ENCODE assay signal across 32 cellular contexts in genomic region chr12:79884401-79885006, GRCh38. TPM values are rescaled to one million over a fixed set of nuclear protein-coding genes. Genes with fewer than 3 reads are reported as not detected.
DNase-seq lines count a peak whose midpoint lies in the region; ATAC-seq, FAIRE-seq and TF ChIP-seq lines count a peak whose summit lies in the region.
"Had no signal": no experiment of that assay in that cellular context is flagged by ENCODE, and none has a peak within 500 bp of the region (broad histone marks: within the 10 kb centered on the region; RNA-seq: fewer than 3 reads in every experiment).

No MANE protein-coding gene starts in this region.

- intact Hi-C loops in ascending aorta (cut with DNase I) = loop anchor here (2.0 kb wide), 1 partner anchor 302 kb away; no protein-coding TSS in a partner anchor
- intact Hi-C loops in sigmoid colon (cut with DNase I) = loop anchor here (5.0 kb wide), 1 partner anchor 48 kb away; no protein-coding TSS in a partner anchor
- intact Hi-C loops in HepG2 (cut with micrococcal nuclease; ENCODE audit: unreplicated experiment) = loop anchor here (5.0 kb wide), 2 partner anchors 53 to 108 kb away; partner anchors contain the start of gene PPP1R12A

- H3K9me3 Mint-ChIP-seq in WTC11 = no peaks in the 10 kb centered on the region
- H3K9me3 Mint-ChIP-seq: CD4-positive, alpha-beta T cell; stimulated activated memory B cell treated with anti-CD40 and anti-IgM and Interleukin-4, amounts not matched to agents 10 μg/mL and 1 μg/mL and 100 μg/mL, for 72 hours had no signal

- POLR2A ChIA-PET in HepG2 (lab: Yijun Ruan, JAX) = no interaction called here
- POLR2A ChIA-PET in WTC11 (lab: Charles Lee) = no interaction called here

- H3K27me3 ChIP-seq in ascending aorta (no peaks in the 10 kb centered on the region), sigmoid colon (no peaks in the 10 kb centered on the region), HepG2 (ENCODE audit: control insufficient read depth in 1 of 2, insufficient read depth in 2 of 2, low read length in 2 of 2) (no peaks in the 10 kb centered on the region), MG63 (no peaks in the 10 kb centered on the region)
- H3K27me3 ChIP-seq: adrenal gland, upper lobe of right lung had no signal

- no peak for FAIRE-seq in HepG2 (lab: Jason Lieb, UNC)
- FAIRE-seq: A549, H1, keratinocyte, TTC549 had no signal

- H3K36me3 Mint-ChIP-seq in WTC11 = no peaks in the 10 kb centered on the region

- H3K79me2 ChIP-seq in HepG2 (ENCODE audit: insufficient read depth, low read length) = peaks cover 61% of the 10 kb centered on the region

- TF ChIP-seq CTCF in ascending aorta (IDR thresholded peaks at IDR 0.05) = no peak
- no peak for TF ChIP-seq CTCF in sigmoid colon (IDR thresholded peaks at IDR 0.05)
- TF ChIP-seq CTCF in HepG2 (CRISPR knock-in tag; IDR thresholded peaks at IDR 0.05) = no peak
- TF ChIP-seq CTCF in WTC11 (IDR thresholded peaks at IDR 0.05) = no peak

- H3K4me3 ChIP-seq in ascending aorta (peak overlapping the region in 1 of 2 donors; percentile 36), sigmoid colon (no peak overlapping the region), HepG2 (replicated peaks in 1 of 3; ENCODE audit: insufficient read depth in 1 of 3, low read depth in 2 of 3, low read length in 3 of 3) (no peak overlapping the region), MG63 (no peak overlapping the region)
- H3K4me3 ChIP-seq: A549, adrenal gland, upper lobe of right lung had no signal

- ATAC-seq in HepG2 (no peak), WTC11 (no peak), HG02678 (IDR thresholded peaks at IDR 0.05; ENCODE audit: unreplicated experiment) (no peak)
- ATAC-seq: A549; activated CD4-positive, CD25-positive, alpha-beta regulatory T cell treated with anti-CD3 and anti-CD28 coated beads, Interleukin-2, amount 50 U/mL, for 24 hours; left ventricle myocardium superior; Panc1; stimulated activated memory B cell treated with anti-CD40 and anti-IgM and Interleukin-4, amounts not matched to agents 10 μg/mL and 1 μg/mL and 100 μg/mL, for 72 hours; T-helper 17 cell; upper lobe of right lung had no signal

- TF ChIP-seq EP300 in sigmoid colon (IDR thresholded peaks at IDR 0.05) (no peak), HepG2 (IDR thresholded peaks at IDR 0.05; ENCODE audit: low read depth in 2 of 2, low read length in 2 of 2) (no peak), HepG2 (CRISPR knock-in tag; IDR thresholded peaks at IDR 0.05; ENCODE audit: borderline replicate concordance) (no peak)

- no peak overlapping the region for H3K27ac Mint-ChIP-seq in WTC11
- H3K27ac Mint-ChIP-seq: CD4-positive, alpha-beta T cell; stimulated activated memory B cell treated with anti-CD40 and anti-IgM and Interleukin-4, amounts not matched to agents 10 μg/mL and 1 μg/mL and 100 μg/mL, for 72 hours had no signal

- peaks cover 0 to 54% of the 10 kb centered on the region in 2 donors for H3K4me1 ChIP-seq in ascending aorta
- peaks cover 0 to 100% (median 89%) of the 10 kb centered on the region in 4 donors for H3K4me1 ChIP-seq in sigmoid colon
- H3K4me1 ChIP-seq in HepG2 (ENCODE audit: insufficient read depth, low read length) = peaks cover 15% of the 10 kb centered on the region

- no peak overlapping the region for H3K4me2 ChIP-seq in HepG2 (ENCODE audit: low read depth, low read length)
- H3K4me2 ChIP-seq: A549 had no signal

- H3K9me3 ChIP-seq in ascending aorta (no peaks in the 10 kb centered on the region), sigmoid colon (no peaks in the 10 kb centered on the region), HepG2 (ENCODE audit: low read length) (no peaks in the 10 kb centered on the region), MG63 (no peaks in the 10 kb centered on the region)
- H3K9me3 ChIP-seq: A549, adrenal gland, upper lobe of right lung had no signal

- CTCF ChIA-PET in HepG2 (lab: Yijun Ruan, JAX; ENCODE audit: low intra/inter-chr PET ratio, low total read pairs) (no interaction called here), WTC11 (lab: Charles Lee) (interaction anchor here (0.8 kb wide), 1 partner anchor 531 kb away, joined by 3 read pairs; no protein-coding TSS in a partner anchor)

- TF ChIP-seq POLR2A in sigmoid colon (IDR thresholded peaks at IDR 0.05) (no peak), HepG2 (IDR thresholded peaks at IDR 0.05; ENCODE audit: insufficient read depth in 1 of 2, low read depth in 2 of 2, low read length in 2 of 2) (no peak)

- BruUV-seq in HepG2 (replicated peaks; lab: Mats Ljungman, UMichigan) = no TSS peak

- H4K20me1 ChIP-seq in HepG2 (ENCODE audit: insufficient read depth, low read length) = peaks cover 13% of the 10 kb centered on the region

- in situ Hi-C loops in HepG2 (cut with HindIII; ENCODE audit: extremely low pct_ligation_motif_present, low pct_unique_long_range_greater_than_20kb) = no loop called here

- peak; percentile 30 for DNase-seq in EH (ENCODE audit: low read depth)
- DNase-seq in ascending aorta (ENCODE audit: low spot score in 2 of 2) = no peak
- peak; percentile 24 for DNase-seq in fibroblast of the conjunctiva (ENCODE audit: low read depth)
- DNase-seq in sigmoid colon = no peak
- no peak for DNase-seq in HepG2 (ENCODE audit: low spot score)
- no peak for DNase-seq in WTC11 (ENCODE audit: low spot score)
- DNase-seq in MG63 = no peak
- DNase-seq: activated CD4-positive, alpha-beta T cell treated with anti-CD3 and anti-CD28 coated beads, Interleukin-2, amount 50 U/mL, for 4 hours; activated naive CD4-positive, alpha-beta T cell treated with Interleukin-2 at 50 U/mL for 16 hours; adrenal gland; AML-193; CD4-positive, alpha-beta T cell; DMS79 treated with DMSO at 0.1 percent for 48 hours; effector memory CD4-positive, alpha-beta T cell; foreskin fibroblast; GF-D8; left ventricle myocardium superior; NCI-H146; NCI-H2107; NCI-H345; Right ventricle myocardium superior; substantia nigra; T-helper 17 cell; upper lobe of right lung had no signal

- H3K4me3 Mint-ChIP-seq in WTC11 = no peak overlapping the region
- H3K4me3 Mint-ChIP-seq: CD4-positive, alpha-beta T cell; stimulated activated memory B cell treated with anti-CD40 and anti-IgM and Interleukin-4, amounts not matched to agents 10 μg/mL and 1 μg/mL and 100 μg/mL, for 72 hours; T-helper 17 cell had no signal

- WGBS in sigmoid colon, 2 donors = 56 to 76% methylated on average over 3 of the region's 3 CpGs
- WGBS in HepG2 (ENCODE audit: low lambda C conversion rate) = 99% methylated on average over 3 of the region's 3 CpGs

- H2AFZ ChIP-seq in HepG2 (ENCODE audit: low read length) = no peak overlapping the region

- H3K9ac ChIP-seq in HepG2 (ENCODE audit: insufficient read depth, low read depth, low read length) = no peak overlapping the region

- peaks cover 47% of the 10 kb centered on the region for H3K4me1 Mint-ChIP-seq in WTC11

- H3K36me3 ChIP-seq in ascending aorta (no peaks in the 10 kb centered on the region), sigmoid colon (no peaks in the 10 kb centered on the region), HepG2 (replicated peaks in 1 of 2; ENCODE audit: control insufficient read depth in 1 of 2, insufficient read depth in 2 of 2, low read length in 2 of 2) (no peaks in the 10 kb centered on the region), MG63 (peaks cover 9% of the 10 kb centered on the region)
- H3K36me3 ChIP-seq: adrenal gland, upper lobe of right lung had no signal

- no peaks in the 10 kb centered on the region for H3K27me3 Mint-ChIP-seq in WTC11 (ENCODE audit: low read depth)
- H3K27me3 Mint-ChIP-seq: CD4-positive, alpha-beta T cell; stimulated activated memory B cell treated with anti-CD40 and anti-IgM and Interleukin-4, amounts not matched to agents 10 μg/mL and 1 μg/mL and 100 μg/mL, for 72 hours; T-helper 17 cell had no signal

- H3K27ac ChIP-seq in ascending aorta = peak overlapping the region; percentile 9 to 69
- H3K27ac ChIP-seq in sigmoid colon = peak overlapping the region in 3 of 4 donors; percentile 20 to 47 (median 32)
- H3K27ac ChIP-seq in HepG2 (ENCODE audit: extremely low read length, insufficient read depth, low read length) = no peak overlapping the region
- H3K27ac ChIP-seq: A549, adrenal gland, upper lobe of right lung had no signal

- TF ChIP-seq RAD21 in HepG2 (CRISPR knock-in tag; IDR thresholded peaks at IDR 0.05) = no peak

TF ChIP-seq in HepG2, 621 proteins besides CTCF, POLR2A, EP300 and RAD21 (continues in another document):
- no peak for TF ChIP-seq ZNF670 (CRISPR knock-in tag; IDR thresholded peaks at IDR 0.05; ENCODE audit: borderline replicate concordance)

RNA-seq across cellular contexts. Expression of gene PPP1R12A, which starts 50.4 kb away (rescaled TPM):
- 374 TPM for total RNA-seq in ascending aorta
- 100 to 1,000 TPM; 326 to 528 (median 393) TPM for total RNA-seq in sigmoid colon
- 10 to 100 TPM; 11.4 to 24.4 (median 12.0) TPM for polyA plus RNA-seq in sigmoid colon
- total RNA-seq in HepG2 (2016; rRNA removed; fragmentation: Illumina TruSeq; extraction: Trizol) = 38.1 and 50.0 TPM in 2 replicates
- 9.5 and 9.7 TPM in 2 replicates for total RNA-seq in HepG2 (2016; cell fraction: cytosol; rRNA removed; fragmentation: Illumina TruSeq; extraction: Trizol; ENCODE audit: low read depth)
- 34.3 and 46.1 TPM in 2 replicates for total RNA-seq in HepG2 (2016; cell fraction: insoluble cytoplasmic fraction; rRNA removed; fragmentation: Illumina TruSeq; extraction: Trizol)
- total RNA-seq in HepG2 (2016; cell fraction: membrane; rRNA removed; fragmentation: Illumina TruSeq; extraction: Trizol) = 9.0 and 11.0 TPM in 2 replicates
- 71.8 and 85.6 TPM in 2 replicates for total RNA-seq in HepG2 (2016; cell fraction: nucleus; rRNA removed; fragmentation: Illumina TruSeq; extraction: Trizol)
- 15.2 and 23.8 TPM in 2 replicates for polyA plus RNA-seq in HepG2 (2011; rRNA removed)
- polyA plus RNA-seq in HepG2 (2011; cell fraction: cytosol; rRNA removed) = 5.3 and 7.6 TPM in 2 replicates
- polyA plus RNA-seq in HepG2 (2011; cell fraction: nucleus; rRNA removed) = 20.0 and 20.9 TPM in 2 replicates
- 14.8 and 21.7 TPM in 2 replicates for polyA plus RNA-seq in HepG2 (2012)
- 0.25 and 0.49 TPM in 2 replicates for polyA plus RNA-seq in HepG2 (2016; cell fraction: cytosol; fragmentation: Illumina TruSeq; extraction: Trizol; ENCODE audit: low read depth)
- polyA plus RNA-seq in HepG2 (2016; cell fraction: insoluble cytoplasmic fraction; fragmentation: Illumina TruSeq; extraction: Trizol; ENCODE audit: low read depth) = 13.4 and 14.7 TPM in 2 replicates
- 1.1 and 1.3 TPM in 2 replicates for polyA plus RNA-seq in HepG2 (2016; cell fraction: membrane; fragmentation: Illumina TruSeq; extraction: Trizol; ENCODE audit: low read depth)
- 32.1 and 35.6 TPM in 2 replicates for polyA plus RNA-seq in HepG2 (2016; cell fraction: nucleus; fragmentation: Illumina TruSeq; extraction: Trizol; ENCODE audit: insufficient read depth, low read depth)
- 46.9 and 51.1 TPM in 2 replicates for polyA minus RNA-seq in HepG2 (2011; rRNA and poly(A)+ RNA removed; ENCODE audit: low replicate concordance)
- 32.1 and 37.0 TPM in 2 replicates for polyA minus RNA-seq in HepG2 (2011; cell fraction: cytosol; rRNA and poly(A)+ RNA removed)
- 148 and 194 TPM in 2 replicates for polyA minus RNA-seq in HepG2 (2011; cell fraction: nucleus; rRNA and poly(A)+ RNA removed)
- 74.2 to 83.8 TPM (median 77.0 TPM) in 3 replicates for total RNA-seq in WTC11 (2021)
- total RNA-seq in MG63 (2014; rRNA removed; shearing (Covaris generic); ENCODE audit: low replicate concordance) = 47.4 and 82.1 TPM in 2 replicates

Comparison
In these comparisons a context has a peak if more than half of its experiments do, and no peak if none do; other contexts are left out.
1. DNase-seq: peak in EH (single experiment) and fibroblast of the conjunctiva (single experiment); none in ascending aorta (0 of 2), sigmoid colon (single experiment), HepG2 (single experiment), WTC11 (single experiment) and MG63 (single experiment).